In genomic region chr1:93345633-93346471, GRCh38 we compare ENCODE assay signal across 1 cellular context.
TF ChIP-seq lines count a peak whose summit lies in the region.

DR1 (plus strand) TSS chr1:93345907; CDS start chr1:93346646, 739 bp downstream.

TF ChIP-seq in HepG2, 621 proteins besides CTCF, POLR2A, EP300 and RAD21 (continued from another document and continues in another):
- TF ChIP-seq RNF219 (CRISPR knock-in tag; IDR thresholded peaks at IDR 0.05): no peak
- TF ChIP-seq ZNF451 (CRISPR knock-in tag; IDR thresholded peaks at IDR 0.05): peak; percentile 94
- TF ChIP-seq FOXC1 (CRISPR knock-in tag; IDR thresholded peaks at IDR 0.05; ENCODE audit: borderline replicate concordance): peak; percentile 92
- TF ChIP-seq PBX3 (CRISPR knock-in tag; IDR thresholded peaks at IDR 0.05; ENCODE audit: borderline replicate concordance): no peak
- TF ChIP-seq GATAD2A (CRISPR knock-in tag; IDR thresholded peaks at IDR 0.05): peak; percentile 82
- TF ChIP-seq IKZF1 (IDR thresholded peaks at IDR 0.05): no peak
- TF ChIP-seq SAFB2 (CRISPR knock-in tag; IDR thresholded peaks at IDR 0.05; ENCODE audit: borderline replicate concordance, low read depth): peak; percentile 42; the same call in 1 of the 2 replicates
- peak; percentile 84; the same call in 1 of the 2 replicates for TF ChIP-seq ZNF598 (CRISPR knock-in tag; IDR thresholded peaks at IDR 0.05; ENCODE audit: borderline replicate concordance)
- peak; percentile 40; the same call in 1 of the 2 replicates for TF ChIP-seq ZNF800 (CRISPR knock-in tag; IDR thresholded peaks at IDR 0.05)
- peak; percentile 98 for TF ChIP-seq ZNF788 (CRISPR knock-in tag; IDR thresholded peaks at IDR 0.05; ENCODE audit: borderline replicate concordance)
- TF ChIP-seq ZNF329 (CRISPR knock-in tag; IDR thresholded peaks at IDR 0.05; ENCODE audit: low read depth): peak; percentile 58; the same call in 1 of the 2 replicates
- no peak for TF ChIP-seq ARNT (IDR thresholded peaks at IDR 0.05)
- TF ChIP-seq HMG20B (CRISPR knock-in tag; conservative IDR thresholded peaks at IDR 0.05): peak; percentile 71
- no peak; the same call in 1 of the 2 replicates for TF ChIP-seq ZNF746 (CRISPR knock-in tag; IDR thresholded peaks at IDR 0.05)
- TF ChIP-seq ZBTB7B (CRISPR knock-in tag; IDR thresholded peaks at IDR 0.05): peak; percentile 54
- peak; percentile 96 for TF ChIP-seq ZSCAN21 (CRISPR knock-in tag; IDR thresholded peaks at IDR 0.05; ENCODE audit: borderline replicate concordance)
- peak; percentile 70; the same call in 1 of the 2 replicates for TF ChIP-seq ZNF235 (CRISPR knock-in tag; IDR thresholded peaks at IDR 0.05; ENCODE audit: borderline replicate concordance)
- peak; percentile 6; the same call in 1 of the 2 replicates for TF ChIP-seq ZNF644 (CRISPR knock-in tag; IDR thresholded peaks at IDR 0.05; ENCODE audit: low read depth)
- 0 out of 2 replicates have a peak, but pooled peaks have one; percentile 25 for TF ChIP-seq AKNA (CRISPR knock-in tag; IDR thresholded peaks at IDR 0.05; ENCODE audit: borderline replicate concordance)
- TF ChIP-seq MAZ (IDR thresholded peaks at IDR 0.05; ENCODE audit: borderline replicate concordance, low read depth, low read length): peak; percentile 86
- peak; percentile 97 for TF ChIP-seq MAZ (CRISPR knock-in tag; IDR thresholded peaks at IDR 0.05; ENCODE audit: low read depth)
- TF ChIP-seq TCF7L2 (IDR thresholded peaks at IDR 0.05; ENCODE audit: low read depth, low read length): no peak
- TF ChIP-seq ELF3 (CRISPR knock-in tag; IDR thresholded peaks at IDR 0.05): peak; percentile 99
- TF ChIP-seq ZSCAN22 (CRISPR knock-in tag; IDR thresholded peaks at IDR 0.05): 0 out of 2 replicates have a peak, but pooled peaks have one; percentile 25
- TF ChIP-seq POGZ (CRISPR knock-in tag; IDR thresholded peaks at IDR 0.05): peak; percentile 96
- no peak for TF ChIP-seq ZNF879 (CRISPR knock-in tag; IDR thresholded peaks at IDR 0.05)
- no peak for TF ChIP-seq SOX6 (IDR thresholded peaks at IDR 0.05)
- peak; percentile 84 for TF ChIP-seq SOX6 (CRISPR knock-in tag; IDR thresholded peaks at IDR 0.05)
- TF ChIP-seq MLLT10 (CRISPR knock-in tag; IDR thresholded peaks at IDR 0.05): no peak
- TF ChIP-seq ZNF564 (CRISPR knock-in tag; IDR thresholded peaks at IDR 0.05): peak; percentile 96
- no peak; the same call in 1 of the 2 replicates for TF ChIP-seq ZNF850 (CRISPR knock-in tag; conservative IDR thresholded peaks at IDR 0.05)
- TF ChIP-seq ZBTB3 (CRISPR knock-in tag; IDR thresholded peaks at IDR 0.05; ENCODE audit: borderline replicate concordance, low read depth): 0 out of 2 replicates have a peak, but pooled peaks have one; percentile 66
- TF ChIP-seq SMYD3 (CRISPR knock-in tag; IDR thresholded peaks at IDR 0.05): peak; percentile 84
- no peak for TF ChIP-seq SETDB1 (CRISPR knock-in tag; IDR thresholded peaks at IDR 0.05; ENCODE audit: borderline replicate concordance)
- TF ChIP-seq ESRRA (CRISPR knock-in tag; IDR thresholded peaks at IDR 0.05; ENCODE audit: low read depth): peak; percentile 55
- TF ChIP-seq ZNF570 (CRISPR knock-in tag; IDR thresholded peaks at IDR 0.05; ENCODE audit: borderline replicate concordance): no peak
- no peak for TF ChIP-seq PRMT3 (CRISPR knock-in tag; IDR thresholded peaks at IDR 0.05; ENCODE audit: borderline replicate concordance, low read depth)
- TF ChIP-seq ZNF512B (CRISPR knock-in tag; IDR thresholded peaks at IDR 0.05; ENCODE audit: borderline replicate concordance): no peak
- TF ChIP-seq SNAPC4 (CRISPR knock-in tag; IDR thresholded peaks at IDR 0.05): peak; percentile 90
- TF ChIP-seq ARID2 (CRISPR knock-in tag; IDR thresholded peaks at IDR 0.05; ENCODE audit: borderline replicate concordance): 0 out of 2 replicates have a peak, but pooled peaks have one; percentile 69
- TF ChIP-seq BHLHE40 (IDR thresholded peaks at IDR 0.05; ENCODE audit: low read length): no peak; the same call in 1 of the 2 replicates
- TF ChIP-seq ZNF143 (CRISPR knock-in tag; IDR thresholded peaks at IDR 0.05): peak; percentile 93
- peak; percentile 84 to 92 for TF ChIP-seq HMGXB4 (CRISPR knock-in tag; IDR thresholded peaks at IDR 0.05; ENCODE audit: borderline replicate concordance in 1 of 2, low read depth in 1 of 2)
- TF ChIP-seq ZNF17 (CRISPR knock-in tag; IDR thresholded peaks at IDR 0.05): no peak
